Comparison of ENCODE assay signal across 8 cellular contexts in the genomic region with DNA sequence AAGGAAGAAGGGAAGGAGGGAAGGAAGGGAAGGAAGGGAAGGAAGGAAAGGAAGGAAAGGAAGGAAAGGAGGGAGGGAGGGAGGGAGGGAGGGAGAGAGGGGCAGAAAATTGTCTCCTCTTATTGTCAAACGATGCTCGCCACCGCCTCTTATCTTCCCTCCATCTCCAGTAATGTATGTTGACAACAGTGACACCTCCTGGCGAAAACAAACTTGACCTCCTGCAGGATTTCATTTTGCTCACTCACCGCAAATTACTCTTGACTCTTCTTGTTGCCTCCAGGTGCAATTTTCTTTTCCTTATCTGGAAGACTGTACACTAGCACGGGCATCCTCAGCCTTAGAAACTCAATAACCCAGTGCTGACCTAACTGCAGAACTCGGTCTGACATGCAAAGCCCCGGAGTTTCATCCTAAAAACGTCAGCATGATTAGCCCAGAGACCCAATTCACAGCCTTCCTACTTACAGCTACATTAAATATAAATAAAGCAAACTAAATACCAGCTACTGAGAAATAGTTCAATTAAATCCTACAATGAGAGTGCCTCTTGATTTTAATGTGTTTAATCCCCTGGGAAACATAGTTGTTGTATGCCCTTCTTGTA.
DNase-seq lines count a peak whose midpoint lies in the region; ATAC-seq and TF ChIP-seq lines count a peak whose summit lies in the region.

No MANE protein-coding gene starts in this region.

- no peaks in the 10 kb centered on the region for H3K9me3 ChIP-seq in left lung

- in situ Hi-C loops in astrocyte of the spinal cord (cut with HindIII; ENCODE audit: low sequenced_read_pairs) = no loop called here

- H3K27ac ChIP-seq in left lung = no peak overlapping the region

- TF ChIP-seq CTCF in astrocyte of the spinal cord (IDR thresholded peaks at IDR 0.05; ENCODE audit: low read depth, low read length) (peak; percentile 56), left lung (IDR thresholded peaks at IDR 0.05) (peak in 1 of 2 donors; percentile 34)

- no peaks in the 10 kb centered on the region for H3K36me3 ChIP-seq in left lung

- intact Hi-C loops in left lung (cut with DNase I) = no loop called here

- H3K27me3 ChIP-seq in left lung = no peaks in the 10 kb centered on the region

- H3K4me3 ChIP-seq in astrocyte of the spinal cord (ENCODE audit: low read depth, low read length) = no peak overlapping the region
- no peak overlapping the region for H3K4me3 ChIP-seq in left lung

- peak; percentile 34 for DNase-seq in AG20443 (ENCODE audit: low spot score)
- peak; percentile 84 for DNase-seq in NCI-H2227 treated with DMSO at 0.1 percent for 48 hours (lab: John Stamatoyannopoulos, UW)
- DNase-seq in astrocyte of the spinal cord (ENCODE audit: low read depth, low spot score) = peak; percentile 47
- DNase-seq in left lung = no peak
- DNase-seq in CD1c-positive myeloid dendritic cell (ENCODE audit: extremely low spot score) = no peak
- DNase-seq in central memory CD4-positive, alpha-beta T cell = no peak

- peak; percentile 94 for ATAC-seq in GM18502 (IDR thresholded peaks at IDR 0.05; ENCODE audit: poor library complexity, unreplicated experiment)
- ATAC-seq in HG03159 (IDR thresholded peaks at IDR 0.05; ENCODE audit: unreplicated experiment) = peak; percentile 96
- ATAC-seq in left lung = peak; percentile 60

- no peaks in the 10 kb centered on the region for H3K4me1 ChIP-seq in left lung

Comparison
In these comparisons a context has a peak if more than half of its experiments do, and no peak if none do; other contexts are left out.
1. DNase-seq: peak in AG20443 (single experiment), NCI-H2227 treated with DMSO at 0.1 percent for 48 hours (single experiment) and astrocyte of the spinal cord (single experiment); none in left lung (0 of 2), CD1c-positive myeloid dendritic cell (single experiment) and central memory CD4-positive, alpha-beta T cell (single experiment).
2. Peak in every context shown above with its lines, with median percentiles within 50 percentile points of each other: ATAC-seq.